In the genomic region with DNA sequence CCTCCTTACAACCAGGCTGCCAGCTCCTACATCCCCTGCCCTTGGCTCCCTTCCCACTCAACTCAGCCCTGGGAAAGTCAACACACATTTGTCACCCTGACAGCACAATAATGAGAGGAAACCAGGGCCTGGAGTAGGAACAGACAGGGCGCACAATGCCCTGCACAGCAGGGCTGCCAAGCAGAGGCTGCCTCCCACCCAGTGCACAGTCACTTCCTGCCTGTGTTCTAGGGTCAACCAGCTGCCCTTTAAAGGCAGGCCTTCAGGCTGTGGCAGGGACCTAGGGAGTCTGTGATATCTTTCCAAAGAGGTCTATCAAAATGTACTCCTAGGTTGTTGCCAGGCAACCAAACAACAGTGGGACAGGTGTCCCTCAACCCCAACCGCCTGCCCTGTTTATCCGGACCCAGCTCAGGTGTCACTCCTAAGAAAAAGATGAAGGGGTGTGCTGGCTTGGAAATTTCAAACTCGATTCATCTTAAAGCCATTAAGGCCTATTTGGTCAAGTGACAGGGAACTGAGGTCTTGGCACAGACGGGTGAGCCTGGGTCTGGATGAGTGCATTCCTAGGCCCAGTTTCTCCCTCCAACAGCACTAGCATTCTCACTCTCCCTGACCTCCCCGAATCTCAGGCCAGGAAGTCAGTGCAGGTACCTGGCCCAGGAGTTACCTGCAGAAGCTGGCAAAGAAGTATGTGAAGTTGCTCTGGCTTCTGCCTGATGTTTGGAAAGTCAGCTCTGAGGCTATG, we compare ENCODE assay signal across 9 cellular contexts.
DNase-seq lines count a peak whose midpoint lies in the region; ATAC-seq and TF ChIP-seq lines count a peak whose summit lies in the region.
"Had no signal": no experiment of that assay in that cellular context is flagged by ENCODE, and none has a peak within 500 bp of the region (broad histone marks: within the 10 kb centered on the region; RNA-seq: fewer than 3 reads in every experiment).

No MANE protein-coding gene starts in this region.

- H3K27ac ChIP-seq in ascending aorta = peak overlapping the region; percentile 56 to 63
- H3K27ac ChIP-seq: BLaER1 treated with 17β-estradiol and CSF1 and Interleukin-3, amounts not matched to agents 10 nM and 100 nM had no signal

- no peaks in the 10 kb centered on the region for H3K27me3 ChIP-seq in ascending aorta
- H3K27me3 ChIP-seq: BLaER1 treated with 17β-estradiol and CSF1 and Interleukin-3, amounts not matched to agents 10 nM and 100 nM had no signal

- H3K36me3 ChIP-seq in ascending aorta = no peaks in the 10 kb centered on the region
- H3K36me3 ChIP-seq: BLaER1 treated with 17β-estradiol and CSF1 and Interleukin-3, amounts not matched to agents 10 nM and 100 nM had no signal

- no peak for TF ChIP-seq CTCF in AG10803 (conservative IDR thresholded peaks at IDR 0.05; ENCODE audit: low read length)
- TF ChIP-seq CTCF in ascending aorta (IDR thresholded peaks at IDR 0.05) = no peak

- H3K4me1 ChIP-seq in ascending aorta = peaks cover 0 to 32% of the 10 kb centered on the region in 2 donors

- no peak overlapping the region for H3K4me3 ChIP-seq in AG10803 (ENCODE audit: low read length)
- no peak overlapping the region for H3K4me3 ChIP-seq in ascending aorta
- H3K4me3 ChIP-seq: BLaER1 treated with 17β-estradiol and CSF1 and Interleukin-3, amounts not matched to agents 10 nM and 100 nM had no signal

- peak; percentile 5 for DNase-seq in AG10803 (ENCODE audit: low read depth)
- DNase-seq in NCI-H1436 (lab: John Stamatoyannopoulos, UW) = peak; percentile 71
- peak in 1 of 2 donors; percentile 73 for DNase-seq in ascending aorta (ENCODE audit: low spot score in 2 of 2)
- peak; percentile 98 to 99 for DNase-seq in lung microvascular endothelial cell (ENCODE audit: low read depth in 2 of 2)
- DNase-seq in inferior parietal cortex (ENCODE audit: extremely low spot score) = no peak
- DNase-seq in stimulated activated CD4-positive, alpha-beta T cell treated with anti-CD3 and anti-CD28 coated beads, Interleukin-1b, Interleukin-23, amount 100 ng/mL, for 48 hours = no peak
- DNase-seq in SW480 (ENCODE audit: low spot score) = no peak

- ATAC-seq in GM21717 (IDR thresholded peaks at IDR 0.05; ENCODE audit: unreplicated experiment) = no peak

- no peaks in the 10 kb centered on the region for H3K9me3 ChIP-seq in ascending aorta

- intact Hi-C loops in ascending aorta (cut with DNase I) = loop anchor here (10.0 kb wide), 1 partner anchor 415 kb away; no protein-coding TSS in a partner anchor

Comparison
In these comparisons a context has a peak if more than half of its experiments do, and no peak if none do; other contexts are left out.
1. DNase-seq: peak in AG10803 (single experiment), NCI-H1436 (single experiment) and lung microvascular endothelial cell (2 of 2); none in inferior parietal cortex (single experiment), stimulated activated CD4-positive, alpha-beta T cell treated with anti-CD3 and anti-CD28 coated beads, Interleukin-1b, Interleukin-23, amount 100 ng/mL, for 48 hours (single experiment) and SW480 (single experiment).